In genomic region chr1:58782308-58783089, GRCh38 we compare ENCODE assay signal across 8 cellular contexts. TPM values are rescaled to one million over a fixed set of nuclear protein-coding genes. Genes with fewer than 3 reads are reported as not detected.
A peak's percentile ranks its signal among the peaks of the same experiment; 100 is the strongest.
DNase-seq lines count a peak whose midpoint lies in the region; ATAC-seq, FAIRE-seq and TF ChIP-seq lines count a peak whose summit lies in the region.

No MANE protein-coding gene starts in this region.

- no peaks in the 10 kb centered on the region; a peak in 1 of 5 replicates for H3K27me3 ChIP-seq in HepG2 (ENCODE audit: control insufficient read depth in 1 of 2, insufficient read depth in 2 of 2, low read length in 2 of 2)

- TF ChIP-seq RAD21 in HepG2 (CRISPR knock-in tag; IDR thresholded peaks at IDR 0.05) = peak; percentile 67

- H3K9me3 ChIP-seq in HepG2 (ENCODE audit: low read length) = no peaks in the 10 kb centered on the region

- DNase-seq in activated CD4-positive, CD25-positive, alpha-beta regulatory T cell (lab: John Stamatoyannopoulos, UW) = peak; percentile 12 to 35 (median 30)
- DNase-seq in NCI-H1105 (lab: John Stamatoyannopoulos, UW) (peak; percentile 50), choroid plexus epithelial cell (ENCODE audit: low read depth) (peak; percentile 58), HepG2 (ENCODE audit: low spot score) (no peak), DMS153 treated with DMSO at 0.1 percent for 48 hours (lab: John Stamatoyannopoulos, UW; ENCODE audit: unreplicated experiment) (no peak)
- peak; percentile 69 for DNase-seq in activated CD4-positive, CD25-positive, alpha-beta regulatory T cell treated with anti-CD3 and anti-CD28 coated beads, Interleukin-2, amount 50 U/mL, for 72 hours
- DNase-seq in stimulated activated CD4-positive, alpha-beta T cell treated with anti-CD3 and anti-CD28 coated beads, Interleukin-2, amount 100 ng/mL, for 4 hours (ENCODE audit: low read depth) = peak; percentile 36

- peak; percentile 13 to 46; a peak in 2 of 4 replicates for TF ChIP-seq POLR2A in HepG2 (IDR thresholded peaks at IDR 0.05; ENCODE audit: insufficient read depth in 1 of 2, low read depth in 2 of 2, low read length in 2 of 2)

- in situ Hi-C loops in HepG2 (cut with HindIII; ENCODE audit: extremely low pct_ligation_motif_present, low pct_unique_long_range_greater_than_20kb) = loop anchor here (5.0 to 10.0 kb wide), 3 partner anchors 40 to 512 kb away; partner anchors contain the start of gene FGGY

- no peak for TF ChIP-seq CTCF in choroid plexus epithelial cell (conservative IDR thresholded peaks at IDR 0.05; ENCODE audit: low read depth, low read length)
- TF ChIP-seq CTCF in HepG2 (CRISPR knock-in tag; IDR thresholded peaks at IDR 0.05) = peak; percentile 70

- peaks cover 36% of the 10 kb centered on the region for H3K4me1 ChIP-seq in HepG2 (ENCODE audit: insufficient read depth, low read length)

- no TSS peak for BruUV-seq in HepG2 (replicated peaks; lab: Mats Ljungman, UMichigan)

- H3K79me2 ChIP-seq in HepG2 (ENCODE audit: insufficient read depth, low read length) = peaks cover 24% of the 10 kb centered on the region

- intact Hi-C loops in HepG2 (cut with micrococcal nuclease; ENCODE audit: unreplicated experiment) = loop anchor here (10.0 kb wide), 4 partner anchors 362 to 912 kb away; no protein-coding TSS in a partner anchor

- H3K4me3 ChIP-seq in choroid plexus epithelial cell (ENCODE audit: low read depth, low read length) (peak overlapping the region; percentile 87), HepG2 (replicated peaks in 1 of 3; ENCODE audit: insufficient read depth in 1 of 3, low read depth in 2 of 3, low read length in 3 of 3) (peak overlapping the region; percentile 82 to 87 (median 84))

- H3K27ac ChIP-seq in HepG2 (ENCODE audit: extremely low read length, insufficient read depth, low read length) = peak overlapping the region; percentile 86

- peak overlapping the region; percentile 98 for H3K9ac ChIP-seq in HepG2 (ENCODE audit: insufficient read depth, low read depth, low read length)

- no peak for TF ChIP-seq EP300 in HepG2 (IDR thresholded peaks at IDR 0.05; ENCODE audit: low read depth in 2 of 2, low read length in 2 of 2)
- TF ChIP-seq EP300 in HepG2 (CRISPR knock-in tag; IDR thresholded peaks at IDR 0.05; ENCODE audit: borderline replicate concordance) = no peak

- peaks cover 32% of the 10 kb centered on the region for H4K20me1 ChIP-seq in HepG2 (ENCODE audit: insufficient read depth, low read length)

- ATAC-seq in activated CD4-positive, CD25-positive, alpha-beta regulatory T cell treated with anti-CD3 and anti-CD28 coated beads, Interleukin-2, amount 50 U/mL, for 24 hours = no peak
- ATAC-seq in HepG2 = peak; percentile 14

- POLR2A ChIA-PET in HepG2 (lab: Yijun Ruan, JAX) = interaction anchor here (0.7 to 3.8 kb wide), 11 partner anchors 9 to 923 kb away, joined by 3 to 31 read pairs (median 11); partner anchors contain the start of gene MYSM1

- WGBS in HepG2 (ENCODE audit: low lambda C conversion rate) = 59% methylated on average over 4 of the region's 72 CpGs

- no peak overlapping the region for H2AFZ ChIP-seq in HepG2 (ENCODE audit: low read length)

- H3K4me2 ChIP-seq in HepG2 (ENCODE audit: low read depth, low read length) = peak overlapping the region; percentile 79

- FAIRE-seq in HepG2 (lab: Jason Lieb, UNC) = no peak

- no peaks in the 10 kb centered on the region for H3K36me3 ChIP-seq in HepG2 (replicated peaks in 1 of 2; ENCODE audit: control insufficient read depth in 1 of 2, insufficient read depth in 2 of 2, low read length in 2 of 2)

- CTCF ChIA-PET in HepG2 (lab: Yijun Ruan, JAX; ENCODE audit: low intra/inter-chr PET ratio, low total read pairs) = no interaction called here

TF ChIP-seq in HepG2, 621 proteins besides CTCF, POLR2A, EP300 and RAD21 (continues in another document):
- TF ChIP-seq HMGXB4 (CRISPR knock-in tag; IDR thresholded peaks at IDR 0.05; ENCODE audit: borderline replicate concordance in 1 of 2, low read depth in 1 of 2) (peak; percentile 23 to 85; a peak in 3 of 4 replicates), MNT (IDR thresholded peaks at IDR 0.05) (no peak), IKZF4 (CRISPR knock-in tag; IDR thresholded peaks at IDR 0.05; ENCODE audit: borderline replicate concordance, low read depth, not compliant biosample characterization) (peak; percentile 15), ZNF501 (CRISPR knock-in tag; IDR thresholded peaks at IDR 0.05) (peak; percentile 25; the same call in 1 of the 2 replicates), ZNF468 (CRISPR knock-in tag; IDR thresholded peaks at IDR 0.05) (0 out of 2 replicates have a peak, but pooled peaks have one; percentile 42), TOE1 (CRISPR knock-in tag; IDR thresholded peaks at IDR 0.05) (no peak), ARID2 (CRISPR knock-in tag; IDR thresholded peaks at IDR 0.05; ENCODE audit: borderline replicate concordance) (0 out of 2 replicates have a peak, but pooled peaks have one; percentile 29), ZFY (CRISPR knock-in tag; IDR thresholded peaks at IDR 0.05) (peak; percentile 49; the same call in 1 of the 2 replicates), ZNF317 (CRISPR knock-in tag; IDR thresholded peaks at IDR 0.05) (no peak), HBP1 (CRISPR knock-in tag; IDR thresholded peaks at IDR 0.05; ENCODE audit: low read depth) (no peak), ARHGAP35 (CRISPR knock-in tag; IDR thresholded peaks at IDR 0.05; ENCODE audit: borderline replicate concordance) (peak; percentile 62; the same call in 1 of the 2 replicates), ZNF607 (CRISPR knock-in tag; IDR thresholded peaks at IDR 0.05; ENCODE audit: borderline replicate concordance) (peak; percentile 18; the same call in 1 of the 2 replicates), NR1H2 (CRISPR knock-in tag; IDR thresholded peaks at IDR 0.05; ENCODE audit: borderline replicate concordance, low read depth) (peak; percentile 18; the same call in 1 of the 2 replicates)

RNA-seq across cellular contexts. Expression of gene JUN, which starts 1.3 kb away (rescaled TPM):
- 13.3 and 22.3 TPM in 2 replicates for total RNA-seq in HepG2 (2016; rRNA removed; fragmentation: Illumina TruSeq; extraction: Trizol)
- 2.7 and 3.4 TPM in 2 replicates for total RNA-seq in HepG2 (2016; cell fraction: cytosol; rRNA removed; fragmentation: Illumina TruSeq; extraction: Trizol; ENCODE audit: low read depth)
- 10.4 and 25.4 TPM in 2 replicates for total RNA-seq in HepG2 (2016; cell fraction: insoluble cytoplasmic fraction; rRNA removed; fragmentation: Illumina TruSeq; extraction: Trizol)
- total RNA-seq in HepG2 (2016; cell fraction: membrane; rRNA removed; fragmentation: Illumina TruSeq; extraction: Trizol) = 7.5 and 8.4 TPM in 2 replicates
- total RNA-seq in HepG2 (2016; cell fraction: nucleus; rRNA removed; fragmentation: Illumina TruSeq; extraction: Trizol) = 37.1 and 40.6 TPM in 2 replicates
- 18.2 and 28.1 TPM in 2 replicates for polyA plus RNA-seq in HepG2 (2011; rRNA removed)
- 17.8 and 19.2 TPM in 2 replicates for polyA plus RNA-seq in HepG2 (2011; cell fraction: cytosol; rRNA removed)
- polyA plus RNA-seq in HepG2 (2011; cell fraction: nucleus; rRNA removed) = 39.8 and 53.6 TPM in 2 replicates
- polyA plus RNA-seq in HepG2 (2012) = 16.3 and 31.3 TPM in 2 replicates
- polyA plus RNA-seq in HepG2 (2016; cell fraction: cytosol; fragmentation: Illumina TruSeq; extraction: Trizol; ENCODE audit: low read depth) = 2.5 and 2.8 TPM in 2 replicates
- polyA plus RNA-seq in HepG2 (2016; cell fraction: insoluble cytoplasmic fraction; fragmentation: Illumina TruSeq; extraction: Trizol; ENCODE audit: low read depth) = 14.8 and 19.3 TPM in 2 replicates
- 6.0 and 6.6 TPM in 2 replicates for polyA plus RNA-seq in HepG2 (2016; cell fraction: membrane; fragmentation: Illumina TruSeq; extraction: Trizol; ENCODE audit: low read depth)
- polyA plus RNA-seq in HepG2 (2016; cell fraction: nucleus; fragmentation: Illumina TruSeq; extraction: Trizol; ENCODE audit: insufficient read depth, low read depth) = 56.1 and 62.3 TPM in 2 replicates
- polyA minus RNA-seq in HepG2 (2011; rRNA and poly(A)+ RNA removed; ENCODE audit: low replicate concordance) = 7.3 and 24.3 TPM in 2 replicates
- polyA minus RNA-seq in HepG2 (2011; cell fraction: cytosol; rRNA and poly(A)+ RNA removed) = 19.3 and 24.3 TPM in 2 replicates
- 34.6 and 67.8 TPM in 2 replicates for polyA minus RNA-seq in HepG2 (2011; cell fraction: nucleus; rRNA and poly(A)+ RNA removed)

Comparison
In these comparisons a context has a peak if more than half of its experiments do, and no peak if none do; other contexts are left out.
1. DNase-seq: peak in activated CD4-positive, CD25-positive, alpha-beta regulatory T cell (4 of 4), NCI-H1105 (single experiment), activated CD4-positive, CD25-positive, alpha-beta regulatory T cell treated with anti-CD3 and anti-CD28 coated beads, Interleukin-2, amount 50 U/mL, for 72 hours (single experiment), choroid plexus epithelial cell (single experiment) and stimulated activated CD4-positive, alpha-beta T cell treated with anti-CD3 and anti-CD28 coated beads, Interleukin-2, amount 100 ng/mL, for 4 hours (single experiment); none in HepG2 (single experiment) and DMS153 treated with DMSO at 0.1 percent for 48 hours (single experiment).